In the genomic region with DNA sequence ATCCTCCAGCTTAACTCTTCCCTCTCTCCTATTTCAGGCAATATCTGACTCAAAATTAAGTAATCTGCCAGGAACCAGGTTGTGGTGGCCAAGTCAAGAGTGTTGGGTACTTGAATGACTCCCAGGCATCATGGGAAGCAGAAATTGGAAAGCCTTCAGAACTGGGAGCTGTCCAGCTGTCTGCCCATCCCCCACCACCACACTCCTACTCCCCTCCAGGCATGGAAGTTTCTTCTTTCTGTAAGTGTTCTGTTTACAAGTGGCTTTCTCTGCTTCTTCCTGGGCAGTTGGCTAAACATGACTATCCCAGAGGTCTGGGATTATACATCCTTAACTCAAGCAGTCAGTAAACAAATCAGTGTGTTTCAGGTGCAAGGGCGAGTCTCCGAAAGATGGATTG, we compare ENCODE assay signal across 1 cellular context.
TF ChIP-seq lines count a peak whose summit lies in the region.

No MANE protein-coding gene starts in this region.

TF ChIP-seq in WTC11, 78 proteins besides CTCF, POLR2A, EP300 and RAD21 (continued from another document):
- TF ChIP-seq, protein P1, sequence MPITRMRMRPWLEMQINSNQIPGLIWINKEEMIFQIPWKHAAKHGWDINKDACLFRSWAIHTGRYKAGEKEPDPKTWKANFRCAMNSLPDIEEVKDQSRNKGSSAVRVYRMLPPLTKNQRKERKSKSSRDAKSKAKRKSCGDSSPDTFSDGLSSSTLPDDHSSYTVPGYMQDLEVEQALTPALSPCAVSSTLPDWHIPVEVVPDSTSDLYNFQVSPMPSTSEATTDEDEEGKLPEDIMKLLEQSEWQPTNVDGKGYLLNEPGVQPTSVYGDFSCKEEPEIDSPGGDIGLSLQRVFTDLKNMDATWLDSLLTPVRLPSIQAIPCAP (CRISPR knock-in tag; IDR thresholded peaks at IDR 0.05): no peak
- TF ChIP-seq JUN (CRISPR knock-in tag; IDR thresholded peaks at IDR 0.05) (no peak), OVOL2 (CRISPR knock-in tag; IDR thresholded peaks at IDR 0.05; ENCODE audit: borderline replicate concordance) (no peak), IRF2 (CRISPR knock-in tag; IDR thresholded peaks at IDR 0.05; ENCODE audit: borderline replicate concordance, low read depth) (no peak), TCF7 (CRISPR knock-in tag; IDR thresholded peaks at IDR 0.05; ENCODE audit: low read depth) (no peak), JAZF1 (CRISPR knock-in tag; IDR thresholded peaks at IDR 0.05) (no peak), TP53 (CRISPR knock-in tag; IDR thresholded peaks at IDR 0.05) (no peak), GTF2I (CRISPR knock-in tag; conservative IDR thresholded peaks at IDR 0.05) (no peak), ZNF671 (CRISPR knock-in tag; IDR thresholded peaks at IDR 0.05) (no peak)
- TF ChIP-seq, protein P2, sequence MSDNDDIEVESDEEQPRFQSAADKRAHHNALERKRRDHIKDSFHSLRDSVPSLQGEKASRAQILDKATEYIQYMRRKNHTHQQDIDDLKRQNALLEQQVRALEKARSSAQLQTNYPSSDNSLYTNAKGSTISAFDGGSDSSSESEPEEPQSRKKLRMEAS (CRISPR knock-in tag; IDR thresholded peaks at IDR 0.05): no peak
- TF ChIP-seq, protein P3, sequence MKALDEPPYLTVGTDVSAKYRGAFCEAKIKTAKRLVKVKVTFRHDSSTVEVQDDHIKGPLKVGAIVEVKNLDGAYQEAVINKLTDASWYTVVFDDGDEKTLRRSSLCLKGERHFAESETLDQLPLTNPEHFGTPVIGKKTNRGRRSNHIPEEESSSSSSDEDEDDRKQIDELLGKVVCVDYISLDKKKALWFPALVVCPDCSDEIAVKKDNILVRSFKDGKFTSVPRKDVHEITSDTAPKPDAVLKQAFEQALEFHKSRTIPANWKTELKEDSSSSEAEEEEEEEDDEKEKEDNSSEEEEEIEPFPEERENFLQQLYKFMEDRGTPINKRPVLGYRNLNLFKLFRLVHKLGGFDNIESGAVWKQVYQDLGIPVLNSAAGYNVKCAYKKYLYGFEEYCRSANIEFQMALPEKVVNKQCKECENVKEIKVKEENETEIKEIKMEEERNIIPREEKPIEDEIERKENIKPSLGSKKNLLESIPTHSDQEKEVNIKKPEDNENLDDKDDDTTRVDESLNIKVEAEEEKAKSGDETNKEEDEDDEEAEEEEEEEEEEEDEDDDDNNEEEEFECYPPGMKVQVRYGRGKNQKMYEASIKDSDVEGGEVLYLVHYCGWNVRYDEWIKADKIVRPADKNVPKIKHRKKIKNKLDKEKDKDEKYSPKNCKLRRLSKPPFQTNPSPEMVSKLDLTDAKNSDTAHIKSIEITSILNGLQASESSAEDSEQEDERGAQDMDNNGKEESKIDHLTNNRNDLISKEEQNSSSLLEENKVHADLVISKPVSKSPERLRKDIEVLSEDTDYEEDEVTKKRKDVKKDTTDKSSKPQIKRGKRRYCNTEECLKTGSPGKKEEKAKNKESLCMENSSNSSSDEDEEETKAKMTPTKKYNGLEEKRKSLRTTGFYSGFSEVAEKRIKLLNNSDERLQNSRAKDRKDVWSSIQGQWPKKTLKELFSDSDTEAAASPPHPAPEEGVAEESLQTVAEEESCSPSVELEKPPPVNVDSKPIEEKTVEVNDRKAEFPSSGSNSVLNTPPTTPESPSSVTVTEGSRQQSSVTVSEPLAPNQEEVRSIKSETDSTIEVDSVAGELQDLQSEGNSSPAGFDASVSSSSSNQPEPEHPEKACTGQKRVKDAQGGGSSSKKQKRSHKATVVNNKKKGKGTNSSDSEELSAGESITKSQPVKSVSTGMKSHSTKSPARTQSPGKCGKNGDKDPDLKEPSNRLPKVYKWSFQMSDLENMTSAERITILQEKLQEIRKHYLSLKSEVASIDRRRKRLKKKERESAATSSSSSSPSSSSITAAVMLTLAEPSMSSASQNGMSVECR (CRISPR knock-in tag; IDR thresholded peaks at IDR 0.05; ENCODE audit: borderline replicate concordance): no peak
- TF ChIP-seq, protein P4, sequence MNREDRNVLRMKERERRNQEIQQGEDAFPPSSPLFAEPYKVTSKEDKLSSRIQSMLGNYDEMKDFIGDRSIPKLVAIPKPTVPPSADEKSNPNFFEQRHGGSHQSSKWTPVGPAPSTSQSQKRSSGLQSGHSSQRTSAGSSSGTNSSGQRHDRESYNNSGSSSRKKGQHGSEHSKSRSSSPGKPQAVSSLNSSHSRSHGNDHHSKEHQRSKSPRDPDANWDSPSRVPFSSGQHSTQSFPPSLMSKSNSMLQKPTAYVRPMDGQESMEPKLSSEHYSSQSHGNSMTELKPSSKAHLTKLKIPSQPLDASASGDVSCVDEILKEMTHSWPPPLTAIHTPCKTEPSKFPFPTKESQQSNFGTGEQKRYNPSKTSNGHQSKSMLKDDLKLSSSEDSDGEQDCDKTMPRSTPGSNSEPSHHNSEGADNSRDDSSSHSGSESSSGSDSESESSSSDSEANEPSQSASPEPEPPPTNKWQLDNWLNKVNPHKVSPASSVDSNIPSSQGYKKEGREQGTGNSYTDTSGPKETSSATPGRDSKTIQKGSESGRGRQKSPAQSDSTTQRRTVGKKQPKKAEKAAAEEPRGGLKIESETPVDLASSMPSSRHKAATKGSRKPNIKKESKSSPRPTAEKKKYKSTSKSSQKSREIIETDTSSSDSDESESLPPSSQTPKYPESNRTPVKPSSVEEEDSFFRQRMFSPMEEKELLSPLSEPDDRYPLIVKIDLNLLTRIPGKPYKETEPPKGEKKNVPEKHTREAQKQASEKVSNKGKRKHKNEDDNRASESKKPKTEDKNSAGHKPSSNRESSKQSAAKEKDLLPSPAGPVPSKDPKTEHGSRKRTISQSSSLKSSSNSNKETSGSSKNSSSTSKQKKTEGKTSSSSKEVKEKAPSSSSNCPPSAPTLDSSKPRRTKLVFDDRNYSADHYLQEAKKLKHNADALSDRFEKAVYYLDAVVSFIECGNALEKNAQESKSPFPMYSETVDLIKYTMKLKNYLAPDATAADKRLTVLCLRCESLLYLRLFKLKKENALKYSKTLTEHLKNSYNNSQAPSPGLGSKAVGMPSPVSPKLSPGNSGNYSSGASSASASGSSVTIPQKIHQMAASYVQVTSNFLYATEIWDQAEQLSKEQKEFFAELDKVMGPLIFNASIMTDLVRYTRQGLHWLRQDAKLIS (CRISPR knock-in tag; IDR thresholded peaks at IDR 0.05; ENCODE audit: borderline replicate concordance): no peak
- TF ChIP-seq, protein P5, sequence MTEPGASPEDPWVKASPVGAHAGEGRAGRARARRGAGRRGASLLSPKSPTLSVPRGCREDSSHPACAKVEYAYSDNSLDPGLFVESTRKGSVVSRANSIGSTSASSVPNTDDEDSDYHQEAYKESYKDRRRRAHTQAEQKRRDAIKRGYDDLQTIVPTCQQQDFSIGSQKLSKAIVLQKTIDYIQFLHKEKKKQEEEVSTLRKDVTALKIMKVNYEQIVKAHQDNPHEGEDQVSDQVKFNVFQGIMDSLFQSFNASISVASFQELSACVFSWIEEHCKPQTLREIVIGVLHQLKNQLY (CRISPR knock-in tag; IDR thresholded peaks at IDR 0.05): no peak
- TF ChIP-seq, protein P6, sequence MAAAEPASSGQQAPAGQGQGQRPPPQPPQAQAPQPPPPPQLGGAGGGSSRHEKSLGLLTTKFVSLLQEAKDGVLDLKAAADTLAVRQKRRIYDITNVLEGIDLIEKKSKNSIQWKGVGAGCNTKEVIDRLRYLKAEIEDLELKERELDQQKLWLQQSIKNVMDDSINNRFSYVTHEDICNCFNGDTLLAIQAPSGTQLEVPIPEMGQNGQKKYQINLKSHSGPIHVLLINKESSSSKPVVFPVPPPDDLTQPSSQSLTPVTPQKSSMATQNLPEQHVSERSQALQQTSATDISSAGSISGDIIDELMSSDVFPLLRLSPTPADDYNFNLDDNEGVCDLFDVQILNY (CRISPR knock-in tag; IDR thresholded peaks at IDR 0.05): no peak
- TF ChIP-seq, protein P7, sequence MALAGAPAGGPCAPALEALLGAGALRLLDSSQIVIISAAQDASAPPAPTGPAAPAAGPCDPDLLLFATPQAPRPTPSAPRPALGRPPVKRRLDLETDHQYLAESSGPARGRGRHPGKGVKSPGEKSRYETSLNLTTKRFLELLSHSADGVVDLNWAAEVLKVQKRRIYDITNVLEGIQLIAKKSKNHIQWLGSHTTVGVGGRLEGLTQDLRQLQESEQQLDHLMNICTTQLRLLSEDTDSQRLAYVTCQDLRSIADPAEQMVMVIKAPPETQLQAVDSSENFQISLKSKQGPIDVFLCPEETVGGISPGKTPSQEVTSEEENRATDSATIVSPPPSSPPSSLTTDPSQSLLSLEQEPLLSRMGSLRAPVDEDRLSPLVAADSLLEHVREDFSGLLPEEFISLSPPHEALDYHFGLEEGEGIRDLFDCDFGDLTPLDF (CRISPR knock-in tag; IDR thresholded peaks at IDR 0.05): no peak
